13 cellular contexts compared by ENCODE assay signal in the genomic region with DNA sequence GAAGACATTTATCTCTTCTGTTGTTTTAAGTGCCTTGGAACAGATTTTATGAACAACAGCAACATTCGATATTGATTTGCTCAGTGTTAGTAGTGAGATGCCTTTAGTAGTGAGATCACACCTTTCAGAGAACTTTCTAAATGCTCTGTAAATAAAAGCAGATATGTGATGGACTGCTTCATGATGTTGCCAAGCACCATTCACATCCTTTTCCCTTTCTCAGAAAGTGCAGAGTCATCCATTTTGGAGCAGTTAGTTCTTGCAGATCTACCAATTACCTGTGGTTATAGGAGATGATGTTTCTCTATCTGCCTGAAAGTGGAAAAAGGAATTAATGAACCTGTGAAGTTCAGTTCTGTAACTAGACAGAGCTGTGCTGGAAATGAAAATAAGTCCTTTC. TPM values are rescaled to one million over a fixed set of nuclear protein-coding genes. Genes with fewer than 3 reads are reported as not detected.
DNase-seq lines count a peak whose midpoint lies in the region; ATAC-seq and TF ChIP-seq lines count a peak whose summit lies in the region.
"Had no signal": no experiment of that assay in that cellular context is flagged by ENCODE, and none has a peak within 500 bp of the region (broad histone marks: within the 10 kb centered on the region; RNA-seq: fewer than 3 reads in every experiment).

No MANE protein-coding gene starts in this region.

- TF ChIP-seq CTCF in foreskin keratinocyte (conservative IDR thresholded peaks at IDR 0.05): no peak
- TF ChIP-seq CTCF in spleen (IDR thresholded peaks at IDR 0.05 in 8 of 11, conservative IDR thresholded peaks at IDR 0.05 in 3 of 11): no peak
- no peak for TF ChIP-seq CTCF in CD14-positive monocyte (IDR thresholded peaks at IDR 0.05)

- peaks cover 0 to 5% of the 10 kb centered on the region in 2 donors for H3K36me3 Mint-ChIP-seq in CD14-positive monocyte

- peaks cover 7% of the 10 kb centered on the region for H3K4me1 ChIP-seq in foreskin keratinocyte
- peaks cover 0 to 33% (median 6%) of the 10 kb centered on the region in 6 donors for H3K4me1 ChIP-seq in spleen

- H3K27ac Mint-ChIP-seq in CD14-positive monocyte: no peak overlapping the region
- H3K27ac Mint-ChIP-seq: activated naive CD4-positive, alpha-beta T cell treated with anti-CD3 and anti-CD28 coated beads, Interleukin-2, amount 50 U/mL, for 24 hours had no signal

- no peak for TF ChIP-seq POLR2A in spleen (IDR thresholded peaks at IDR 0.05)

- H3K27me3 Mint-ChIP-seq in CD14-positive monocyte (ENCODE audit: low read depth in 3 of 3): no peaks in the 10 kb centered on the region
- H3K27me3 Mint-ChIP-seq: activated naive CD4-positive, alpha-beta T cell treated with anti-CD3 and anti-CD28 coated beads, Interleukin-2, amount 50 U/mL, for 24 hours had no signal

- DNase-seq in A172 (ENCODE audit: low spot score) (peak; percentile 41), DMS53 (lab: John Stamatoyannopoulos, UW) (peak; percentile 83), foreskin keratinocyte (no peak), COR-L47 (lab: John Stamatoyannopoulos, UW) (no peak), spleen (no peak), HUDEP-2 (lab: John Stamatoyannopoulos, UW; ENCODE audit: unreplicated experiment in 76 of 76) (no peak), CD14-positive monocyte (ENCODE audit: low spot score) (no peak)
- DNase-seq: activated CD4-positive, alpha-beta T cell treated with anti-CD3 and anti-CD28 coated beads, Interleukin-2, amount 50 U/mL, for 48 hours; Caco-2; effector memory CD4-positive, alpha-beta T cell; NCI-H524 had no signal

- WGBS in spleen, 5 donors: 44 to 60% (median 57%) methylated on average over 1 of the region's 1 CpG

- H3K27ac ChIP-seq in foreskin keratinocyte (peak overlapping the region; percentile 34), spleen (no peak overlapping the region)

- peak; percentile 51 for ATAC-seq in SK-N-SH treated with all-trans-retinoic acid at 6 μM for 48 hours
- no peak for ATAC-seq in foreskin keratinocyte

- H3K4me1 Mint-ChIP-seq in CD14-positive monocyte: peaks cover 5% of the 10 kb centered on the region

- intact Hi-C loops in spleen (cut with DNase I; ENCODE audit: low total_unique reads) (no loop called here), CD14-positive monocyte (cut with micrococcal nuclease) (no loop called here)

- no peak overlapping the region for H3K4me3 ChIP-seq in spleen

- no peaks in the 10 kb centered on the region for H3K9me3 Mint-ChIP-seq in CD14-positive monocyte
- H3K9me3 Mint-ChIP-seq: activated naive CD4-positive, alpha-beta T cell treated with anti-CD3 and anti-CD28 coated beads, Interleukin-2, amount 50 U/mL, for 24 hours had no signal

- H3K36me3 ChIP-seq in spleen: no peaks in the 10 kb centered on the region

- H3K4me3 Mint-ChIP-seq in CD14-positive monocyte: no peak overlapping the region
- H3K4me3 Mint-ChIP-seq: activated naive CD4-positive, alpha-beta T cell treated with anti-CD3 and anti-CD28 coated beads, Interleukin-2, amount 50 U/mL, for 24 hours had no signal

- no peaks in the 10 kb centered on the region for H3K9me3 ChIP-seq in spleen
- H3K9me3 ChIP-seq: Caco-2 had no signal

- H3K27me3 ChIP-seq in foreskin keratinocyte (no peaks in the 10 kb centered on the region), spleen (replicated peaks in 1 of 7) (no peaks in the 10 kb centered on the region)

TF ChIP-seq in SK-N-SH treated with all-trans-retinoic acid at 6 μM for 48 hours, 23 proteins besides CTCF, POLR2A, EP300 and RAD21:
- no peak for TF ChIP-seq ZFP3 (CRISPR knock-in tag; IDR thresholded peaks at IDR 0.05)
- 0 out of 2 replicates have a peak, but pooled peaks have one; percentile 6 for TF ChIP-seq ISL1 (CRISPR knock-in tag; IDR thresholded peaks at IDR 0.05)
TF ChIP-seq in SK-N-SH treated with all-trans-retinoic acid at 6 μM for 48 hours: peak in this region for 1.

RNA-seq across cellular contexts. Expression of a gene that starts 27.0 kb away (rescaled TPM):
- total RNA-seq in A172 (2014; rRNA removed; shearing (Covaris generic)): 6.7 and 10.1 TPM in 2 replicates
- total RNA-seq in foreskin keratinocyte (6.3 and 7.0 TPM in 2 replicates), spleen (10 to 100 TPM; 17.0 to 25.4 (median 18.9) TPM)
- polyA plus RNA-seq in foreskin keratinocyte (2.5 and 2.7 TPM in 2 replicates), spleen (1 to 10 TPM; 3.3 to 6.9 (median 4.8) TPM), CD14-positive monocyte (1 to 10 TPM; 1.7 to 4.9 TPM)

Comparison
In these comparisons a context has a peak if more than half of its experiments do, and no peak if none do; other contexts are left out.
1. DNase-seq: peak in A172 (single experiment) and DMS53 (single experiment); none in foreskin keratinocyte (0 of 2), COR-L47 (single experiment), spleen (single experiment), HUDEP-2 (0 of 76) and CD14-positive monocyte (single experiment).